In genomic region chr1:192243721-192244120, GRCh38 we compare ENCODE assay signal across 22 cellular contexts.
DNase-seq lines count a peak whose midpoint lies in the region; ATAC-seq, FAIRE-seq and TF ChIP-seq lines count a peak whose summit lies in the region.
"Had no signal": no experiment of that assay in that cellular context is flagged by ENCODE, and none has a peak within 500 bp of the region (broad histone marks: within the 10 kb centered on the region; RNA-seq: fewer than 3 reads in every experiment).

No MANE protein-coding gene starts in this region.

- H3K27me3 ChIP-seq in K562 (ENCODE audit: control insufficient read depth in 2 of 2, insufficient read depth in 2 of 2, low read length in 2 of 2), result no peaks in the 10 kb centered on the region
- H3K27me3 ChIP-seq: BLaER1 had no signal

- H3K9me1 ChIP-seq in K562 (ENCODE audit: control insufficient read depth, insufficient read depth, low read length), result no peaks in the 10 kb centered on the region

- POLR2A ChIA-PET in K562 (lab: Yijun Ruan, JAX), result no interaction called here

- no peaks in the 10 kb centered on the region for H3K79me2 ChIP-seq in K562 (ENCODE audit: control insufficient read depth, insufficient read depth, low read length)

- TF ChIP-seq RAD21 in K562 (CRISPR knock-in tag; conservative IDR thresholded peaks at IDR 0.05 in 1 of 2, IDR thresholded peaks at IDR 0.05 in 1 of 2), result no peak

- FAIRE-seq in K562 (lab: Jason Lieb, UNC), result no peak
- FAIRE-seq: GM12892, H1 had no signal

- DNase-seq in EL, result peak; percentile 9
- DNase-seq in NCI-H226, result peak; percentile 81
- DNase-seq in K562 (ENCODE audit: extremely low read depth in 1 of 4, low spot score in 3 of 4), result no peak
- peak; percentile 59 for DNase-seq in iris pigment epithelial cell (ENCODE audit: low read depth)
- DNase-seq in SK-N-DZ (ENCODE audit: low spot score), result no peak
- no peak for DNase-seq in NCI-H1048 (lab: John Stamatoyannopoulos, UW)
- no peak for DNase-seq in NCI-H748 treated with DMSO at 0.1 percent for 48 hours (lab: John Stamatoyannopoulos, UW)
- DNase-seq: CD4-positive, CD25-positive, alpha-beta regulatory T cell; DMS53; GF-D8; HCEC 1CT; MV-4-11; NCI-H1105 treated with DMSO at 0.1 percent for 48 hours; NCI-H146; NCI-H1930; NCI-H526 treated with DMSO at 0.1 percent for 48 hours had no signal

- no peak overlapping the region for H3K9ac ChIP-seq in K562 (ENCODE audit: insufficient read depth in 1 of 2, low read depth in 2 of 2, low read length in 2 of 2)
- H3K9ac ChIP-seq: BLaER1 had no signal

- H3K4me2 ChIP-seq in K562 (ENCODE audit: insufficient read depth, low read length), result no peak overlapping the region
- H3K4me2 ChIP-seq: BLaER1 had no signal

- no peaks in the 10 kb centered on the region for H3K9me3 ChIP-seq in K562 (replicated peaks; ENCODE audit: control insufficient read depth, insufficient read depth, low read depth, low read length)

- H2AFZ ChIP-seq in K562 (ENCODE audit: low read depth, low read length), result no peak overlapping the region

- in situ Hi-C loops in K562 (cut with MboI), result no loop called here

- BruUV-seq in K562 (replicated peaks; lab: Mats Ljungman, UMichigan), result no TSS peak

- no peaks in the 10 kb centered on the region for H4K20me1 ChIP-seq in K562 (replicated peaks; ENCODE audit: control insufficient read depth, insufficient read depth, low read length)
- H4K20me1 ChIP-seq: BLaER1 had no signal

- TF ChIP-seq EP300 in K562 (IDR thresholded peaks at IDR 0.05; ENCODE audit: low read length), result no peak

- no peaks in the 10 kb centered on the region for H3K4me1 ChIP-seq in K562 (replicated peaks in 1 of 2; ENCODE audit: control insufficient read depth in 2 of 2, insufficient read depth in 2 of 2, low read length in 2 of 2)
- H3K4me1 ChIP-seq: BLaER1 had no signal

- 14% methylated on average over 1 of the region's 1 CpG for WGBS in K562 (ENCODE audit: insufficient coverage, low coverage, missing lambda C conversion rate)

- no peak for TF ChIP-seq CTCF in K562 (IDR thresholded peaks at IDR 0.05 in 2 of 3, conservative IDR thresholded peaks at IDR 0.05 in 1 of 3; ENCODE audit: insufficient read depth in 2 of 3, low read depth in 1 of 3, low read length in 3 of 3)

- no peak overlapping the region for H3K27ac ChIP-seq in K562 (ENCODE audit: extremely low read depth, low read depth, low read length)
- H3K27ac ChIP-seq: BLaER1 had no signal

- H3K4me3 ChIP-seq in K562, result no peak overlapping the region
- H3K4me3 ChIP-seq: BLaER1 had no signal

- TF ChIP-seq POLR2A in K562 (conservative IDR thresholded peaks at IDR 0.05), result no peak

- no peaks in the 10 kb centered on the region for H3K36me3 ChIP-seq in K562 (ENCODE audit: control insufficient read depth, insufficient read depth, low read length)
- H3K36me3 ChIP-seq: BLaER1 had no signal

- CTCF ChIA-PET in K562 (lab: Yijun Ruan, JAX; ENCODE audit: low intra/inter-chr PET ratio), result no interaction called here

- intact Hi-C loops in K562 (cut with micrococcal nuclease), result no loop called here

- ATAC-seq in K562 (no peak), HG02571 (IDR thresholded peaks at IDR 0.05; ENCODE audit: unreplicated experiment) (no peak)
- ATAC-seq: Panc1, SK-N-SH treated with all-trans-retinoic acid at 6 μM for 48 hours had no signal

TF ChIP-seq in K562, 482 proteins besides CTCF, POLR2A, EP300 and RAD21:
- TF ChIP-seq NONO (IDR thresholded peaks at IDR 0.05; ENCODE audit: low read depth in 2 of 2, low read length in 1 of 2), result no peak
- no peak for TF ChIP-seq CREB5 (CRISPR knock-in tag; IDR thresholded peaks at IDR 0.05)
- TF ChIP-seq RBM25 (IDR thresholded peaks at IDR 0.05; ENCODE audit: low read depth, low read length, severe bottlenecking), result peak; percentile 18
- TF ChIP-seq SMC3 (conservative IDR thresholded peaks at IDR 0.05; ENCODE audit: insufficient read depth, low read depth, low read length), result no peak
- no peak for TF ChIP-seq MLX (CRISPR knock-in tag; conservative IDR thresholded peaks at IDR 0.05)
- TF ChIP-seq, protein P1, sequence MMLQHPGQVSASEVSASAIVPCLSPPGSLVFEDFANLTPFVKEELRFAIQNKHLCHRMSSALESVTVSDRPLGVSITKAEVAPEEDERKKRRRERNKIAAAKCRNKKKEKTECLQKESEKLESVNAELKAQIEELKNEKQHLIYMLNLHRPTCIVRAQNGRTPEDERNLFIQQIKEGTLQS (IDR thresholded peaks at IDR 0.05), result no peak
- TF ChIP-seq, protein P1 (CRISPR knock-in tag; conservative IDR thresholded peaks at IDR 0.05), result no peak
- no peak for TF ChIP-seq ETS2 (tag; IDR thresholded peaks at IDR 0.05; ENCODE audit: borderline replicate concordance, poor library complexity, severe bottlenecking)
- TF ChIP-seq CXXC5 (CRISPR knock-in tag; IDR thresholded peaks at IDR 0.05), result no peak
- no peak for TF ChIP-seq ZFPM2 (CRISPR knock-in tag; IDR thresholded peaks at IDR 0.05)
TF ChIP-seq in K562: peak in this region for 1.

Comparison
In these comparisons a context has a peak if more than half of its experiments do, and no peak if none do; other contexts are left out.
1. DNase-seq: peak in EL (single experiment), NCI-H226 (single experiment) and iris pigment epithelial cell (single experiment); none in K562 (0 of 4), SK-N-DZ (single experiment), NCI-H1048 (single experiment) and NCI-H748 treated with DMSO at 0.1 percent for 48 hours (single experiment).